21 cellular contexts compared by ENCODE assay signal in the genomic region with DNA sequence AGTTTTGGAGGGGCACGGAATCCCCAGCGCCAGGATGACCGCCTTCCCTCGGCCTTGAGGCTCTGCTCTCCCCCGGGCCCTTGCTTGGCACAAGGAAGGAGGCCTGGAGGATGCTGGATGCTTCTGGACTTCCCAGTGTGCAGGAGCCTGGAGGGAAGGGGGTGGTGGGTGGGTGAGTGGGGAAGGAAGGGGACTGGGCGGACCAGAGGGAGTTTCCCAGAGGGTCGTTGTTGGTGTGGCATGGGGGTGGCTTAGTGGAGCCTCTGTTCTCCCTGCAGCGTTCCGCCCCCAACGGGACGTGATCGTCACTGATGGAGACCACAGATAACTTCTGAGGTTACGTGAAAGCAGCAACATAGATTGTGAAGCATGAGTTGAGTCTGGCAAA.
A peak's percentile ranks its signal among the peaks of the same experiment; 100 is the strongest.
DNase-seq lines count a peak whose midpoint lies in the region; ATAC-seq and TF ChIP-seq lines count a peak whose summit lies in the region.
"Had no signal": no experiment of that assay in that cellular context is flagged by ENCODE, and none has a peak within 500 bp of the region (broad histone marks: within the 10 kb centered on the region; RNA-seq: fewer than 3 reads in every experiment).

No MANE protein-coding gene starts in this region.

- H3K9me3 ChIP-seq in HEK293 (ENCODE audit: control insufficient read depth, insufficient read depth, low read depth, low read length) (no peaks in the 10 kb centered on the region), neuronal stem cell (replicated peaks in 1 of 2; ENCODE audit: control insufficient read depth in 2 of 2, insufficient read depth in 1 of 2, low read depth in 1 of 2, low read length in 2 of 2) (no peaks in the 10 kb centered on the region), upper lobe of left lung (no peaks in the 10 kb centered on the region)
- H3K9me3 ChIP-seq: psoas muscle, stomach had no signal

- no peak overlapping the region for H3K14ac ChIP-seq in neuronal stem cell (ENCODE audit: low read length)

- H3K27ac ChIP-seq in HEK293 (ENCODE audit: extremely low read depth, low read depth, low read length) (no peak overlapping the region), neuronal stem cell (replicated peaks; ENCODE audit: low read length) (no peak overlapping the region), upper lobe of left lung (peak overlapping the region in 1 of 4 donors; percentile 35)
- H3K27ac ChIP-seq: psoas muscle, stomach had no signal

- no peak overlapping the region for H4K8ac ChIP-seq in neuronal stem cell (ENCODE audit: low read depth, low read length)

- H3K27ac Mint-ChIP-seq in activated naive CD8-positive, alpha-beta T cell treated with anti-CD3 and anti-CD28 coated beads for 36 hours: no peak overlapping the region
- H3K27ac Mint-ChIP-seq: activated naive CD4-positive, alpha-beta T cell treated with anti-CD3 and anti-CD28 coated beads, Interleukin-2, amount 50 U/mL, for 72 hours; WTC11 had no signal

- TF ChIP-seq EP300 in upper lobe of left lung (IDR thresholded peaks at IDR 0.05): no peak

- H3K9me3 Mint-ChIP-seq in activated naive CD8-positive, alpha-beta T cell treated with anti-CD3 and anti-CD28 coated beads for 36 hours: no peaks in the 10 kb centered on the region
- H3K9me3 Mint-ChIP-seq: activated naive CD4-positive, alpha-beta T cell treated with anti-CD3 and anti-CD28 coated beads, Interleukin-2, amount 50 U/mL, for 72 hours had no signal

- DNase-seq in activated CD4-positive, alpha-beta T cell treated with anti-CD3 and anti-CD28 coated beads for 48 hours: peak; percentile 54
- no peak for DNase-seq in activated CD4-positive, alpha-beta T cell treated with anti-CD3 and anti-CD28 coated beads, Interleukin-2, amount 50 U/mL, for 1 hour
- peak; percentile 17 for DNase-seq in activated naive CD8-positive, alpha-beta T cell treated with anti-CD3 and anti-CD28 coated beads for 36 hours
- DNase-seq in neuronal stem cell (ENCODE audit: low spot score) (no peak), NCI-H526 (lab: John Stamatoyannopoulos, UW) (no peak), upper lobe of left lung (no peak)
- DNase-seq: 8988T; AML-193; effector CD8-positive, alpha-beta T cell; H7; midbrain; NCI-H2081; NCI-H510A; NK-92 treated with Interleukin-12 subunit alpha and Interleukin-12 subunit beta, amount 100 ng/mL, for 24 hours; psoas muscle; stomach; trophoblast cell had no signal

- H3K4me3 ChIP-seq in HEK293 (ENCODE audit: low read depth, low read length): no peak overlapping the region
- no peak overlapping the region for H3K4me3 ChIP-seq in neuronal stem cell (ENCODE audit: low read length in 2 of 2)
- no peak overlapping the region for H3K4me3 ChIP-seq in upper lobe of left lung
- H3K4me3 ChIP-seq: psoas muscle, stomach had no signal

- H2BK5ac ChIP-seq in neuronal stem cell (ENCODE audit: low read length): peak overlapping the region; percentile 59

- ATAC-seq in HG02588 (IDR thresholded peaks at IDR 0.05; ENCODE audit: unreplicated experiment) (no peak), upper lobe of left lung (ENCODE audit: low FRiP score in 2 of 2) (no peak)
- ATAC-seq: activated naive CD4-positive, alpha-beta T cell treated with anti-CD3 and anti-CD28 coated beads, Interleukin-2, amount 50 U/mL, for 72 hours; psoas muscle; WTC11 had no signal

- WGBS in neuronal stem cell (ENCODE audit: extremely low coverage in 2 of 2, insufficient read length in 2 of 2, insufficient replicate concordance in 1 of 2), 2 donors: no CpG with 5 or more reads among the region's 13 CpGs
- 51 to 57% methylated on average over 13 of the region's 13 CpGs for WGBS in upper lobe of left lung, 2 donors

- H2BK12ac ChIP-seq in neuronal stem cell (ENCODE audit: low read length): no peak overlapping the region

- TF ChIP-seq CTCF in HEK293 (tag by site-specific recombination; IDR thresholded peaks at IDR 0.05): no peak
- TF ChIP-seq CTCF in upper lobe of left lung (IDR thresholded peaks at IDR 0.05): no peak

- no peak overlapping the region for H3K9ac ChIP-seq in neuronal stem cell (ENCODE audit: low read depth, low read length, poor library complexity)

- no peaks in the 10 kb centered on the region for H3K79me1 ChIP-seq in neuronal stem cell (ENCODE audit: low read depth, low read length)

- CTCF ChIA-PET in HEK293 (lab: Yijun Ruan, JAX): interaction anchor here (1.1 to 2.4 kb wide), 2 partner anchors 10 to 479 kb away, joined by 5 to 9 read pairs; no protein-coding TSS in a partner anchor

- no peak overlapping the region for H2BK120ac ChIP-seq in neuronal stem cell (ENCODE audit: low read depth, low read length)

- no peaks in the 10 kb centered on the region for H3K36me3 Mint-ChIP-seq in activated naive CD8-positive, alpha-beta T cell treated with anti-CD3 and anti-CD28 coated beads for 36 hours
- H3K36me3 Mint-ChIP-seq: activated naive CD4-positive, alpha-beta T cell treated with anti-CD3 and anti-CD28 coated beads, Interleukin-2, amount 50 U/mL, for 72 hours; WTC11 had no signal

- H3K4me1 ChIP-seq in HEK293 (ENCODE audit: control insufficient read depth, insufficient read depth, low read length) (peaks cover 3% of the 10 kb centered on the region; the same call in 1 of the 2 replicates), neuronal stem cell (ENCODE audit: control insufficient read depth in 2 of 2, insufficient read depth in 1 of 2, low read depth in 1 of 2, low read length in 2 of 2) (peaks cover 0 to 6% of the 10 kb centered on the region in 2 donors), upper lobe of left lung (peaks cover 0 to 12% (median 6%) of the 10 kb centered on the region in 4 donors)
- H3K4me1 ChIP-seq: psoas muscle had no signal

- no peak for TF ChIP-seq POLR2A in upper lobe of left lung (IDR thresholded peaks at IDR 0.05)

- no peak overlapping the region for H3K23ac ChIP-seq in neuronal stem cell (ENCODE audit: low read depth, low read length, poor library complexity)

- no peak overlapping the region for H3K4me3 Mint-ChIP-seq in activated naive CD8-positive, alpha-beta T cell treated with anti-CD3 and anti-CD28 coated beads for 36 hours
- H3K4me3 Mint-ChIP-seq: WTC11 had no signal

- H4K91ac ChIP-seq in neuronal stem cell (ENCODE audit: low read depth, low read length, poor library complexity): no peak overlapping the region

- peak overlapping the region; percentile 72 for H2AK5ac ChIP-seq in neuronal stem cell (ENCODE audit: low read depth, low read length)

- H2BK15ac ChIP-seq in neuronal stem cell (ENCODE audit: low read length): peak overlapping the region; percentile 77

- H3K18ac ChIP-seq in neuronal stem cell (ENCODE audit: low read length): peak overlapping the region; percentile 88

- peaks cover 17% of the 10 kb centered on the region for H3K27me3 Mint-ChIP-seq in activated naive CD8-positive, alpha-beta T cell treated with anti-CD3 and anti-CD28 coated beads for 36 hours

- POLR2A ChIA-PET in HEK293 (lab: Yijun Ruan, JAX): no interaction called here

- H2AFZ ChIP-seq in neuronal stem cell (ENCODE audit: low read length): no peak overlapping the region

- H3K36me3 ChIP-seq in HEK293 (ENCODE audit: control insufficient read depth in 2 of 2, insufficient read depth in 1 of 2, low read length in 2 of 2): no peaks in the 10 kb centered on the region
- H3K36me3 ChIP-seq in neuronal stem cell (replicated peaks in 1 of 2; ENCODE audit: control insufficient read depth in 2 of 2, insufficient read depth in 2 of 2, low read length in 2 of 2): no peaks in the 10 kb centered on the region
- no peaks in the 10 kb centered on the region for H3K36me3 ChIP-seq in upper lobe of left lung
- H3K36me3 ChIP-seq: stomach had no signal

- no peak overlapping the region for H3K4ac ChIP-seq in neuronal stem cell (ENCODE audit: low read length)

- H3K4me2 ChIP-seq in neuronal stem cell (ENCODE audit: insufficient read depth, low read length, poor library complexity, severe bottlenecking): no peak overlapping the region

- peaks cover 0 to 13% (median 0%) of the 10 kb centered on the region in 3 experiments for H3K27me3 ChIP-seq in neuronal stem cell (ENCODE audit: control insufficient read depth in 3 of 3, insufficient read depth in 3 of 3, low read depth in 1 of 3, low read length in 3 of 3)
- H3K27me3 ChIP-seq in upper lobe of left lung: no peaks in the 10 kb centered on the region

- H3K4me1 Mint-ChIP-seq in activated naive CD8-positive, alpha-beta T cell treated with anti-CD3 and anti-CD28 coated beads for 36 hours: peaks cover 3% of the 10 kb centered on the region

TF ChIP-seq in HEK293, 187 proteins besides CTCF, POLR2A, EP300 and RAD21 (continues in another document):
- TF ChIP-seq, protein P1, sequence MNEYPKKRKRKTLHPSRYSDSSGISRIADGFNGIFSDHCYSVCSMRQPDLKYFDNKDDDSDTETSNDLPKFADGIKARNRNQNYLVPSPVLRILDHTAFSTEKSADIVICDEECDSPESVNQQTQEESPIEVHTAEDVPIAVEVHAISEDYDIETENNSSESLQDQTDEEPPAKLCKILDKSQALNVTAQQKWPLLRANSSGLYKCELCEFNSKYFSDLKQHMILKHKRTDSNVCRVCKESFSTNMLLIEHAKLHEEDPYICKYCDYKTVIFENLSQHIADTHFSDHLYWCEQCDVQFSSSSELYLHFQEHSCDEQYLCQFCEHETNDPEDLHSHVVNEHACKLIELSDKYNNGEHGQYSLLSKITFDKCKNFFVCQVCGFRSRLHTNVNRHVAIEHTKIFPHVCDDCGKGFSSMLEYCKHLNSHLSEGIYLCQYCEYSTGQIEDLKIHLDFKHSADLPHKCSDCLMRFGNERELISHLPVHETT (tag by site-specific recombination; IDR thresholded peaks at IDR 0.05): no peak
- TF ChIP-seq SP7 (tag by site-specific recombination; IDR thresholded peaks at IDR 0.05) (no peak), ZNF623 (tag by site-specific recombination; IDR thresholded peaks at IDR 0.05) (no peak), EGR2 (tag by site-specific recombination; IDR thresholded peaks at IDR 0.05; ENCODE audit: low read depth) (peak; percentile 82)
- TF ChIP-seq, protein P2, sequence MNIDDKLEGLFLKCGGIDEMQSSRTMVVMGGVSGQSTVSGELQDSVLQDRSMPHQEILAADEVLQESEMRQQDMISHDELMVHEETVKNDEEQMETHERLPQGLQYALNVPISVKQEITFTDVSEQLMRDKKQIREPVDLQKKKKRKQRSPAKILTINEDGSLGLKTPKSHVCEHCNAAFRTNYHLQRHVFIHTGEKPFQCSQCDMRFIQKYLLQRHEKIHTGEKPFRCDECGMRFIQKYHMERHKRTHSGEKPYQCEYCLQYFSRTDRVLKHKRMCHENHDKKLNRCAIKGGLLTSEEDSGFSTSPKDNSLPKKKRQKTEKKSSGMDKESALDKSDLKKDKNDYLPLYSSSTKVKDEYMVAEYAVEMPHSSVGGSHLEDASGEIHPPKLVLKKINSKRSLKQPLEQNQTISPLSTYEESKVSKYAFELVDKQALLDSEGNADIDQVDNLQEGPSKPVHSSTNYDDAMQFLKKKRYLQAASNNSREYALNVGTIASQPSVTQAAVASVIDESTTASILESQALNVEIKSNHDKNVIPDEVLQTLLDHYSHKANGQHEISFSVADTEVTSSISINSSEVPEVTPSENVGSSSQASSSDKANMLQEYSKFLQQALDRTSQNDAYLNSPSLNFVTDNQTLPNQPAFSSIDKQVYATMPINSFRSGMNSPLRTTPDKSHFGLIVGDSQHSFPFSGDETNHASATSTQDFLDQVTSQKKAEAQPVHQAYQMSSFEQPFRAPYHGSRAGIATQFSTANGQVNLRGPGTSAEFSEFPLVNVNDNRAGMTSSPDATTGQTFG (tag by site-specific recombination; IDR thresholded peaks at IDR 0.05; ENCODE audit: borderline replicate concordance): no peak

Comparison
In these comparisons a context has a peak if more than half of its experiments do, and no peak if none do; other contexts are left out.
1. DNase-seq: peak in activated CD4-positive, alpha-beta T cell treated with anti-CD3 and anti-CD28 coated beads for 48 hours (single experiment) and activated naive CD8-positive, alpha-beta T cell treated with anti-CD3 and anti-CD28 coated beads for 36 hours (single experiment); none in activated CD4-positive, alpha-beta T cell treated with anti-CD3 and anti-CD28 coated beads, Interleukin-2, amount 50 U/mL, for 1 hour (single experiment), neuronal stem cell (single experiment), NCI-H526 (0 of 2) and upper lobe of left lung (0 of 2).